25 cellular contexts compared by ENCODE assay signal in genomic region chr2:45973426-45973825, GRCh38.
A peak's percentile ranks its signal among the peaks of the same experiment; 100 is the strongest.
DNase-seq lines count a peak whose midpoint lies in the region; ATAC-seq lines count a peak whose summit lies in the region.
"Had no signal": no experiment of that assay in that cellular context is flagged by ENCODE, and none has a peak within 500 bp of the region (broad histone marks: within the 10 kb centered on the region; RNA-seq: fewer than 3 reads in every experiment).

No MANE protein-coding gene starts in this region.

- H3K36me3 ChIP-seq in H7 (replicated peaks; ENCODE audit: control insufficient read depth, insufficient read depth, low read length) (no peaks in the 10 kb centered on the region), SJCRH30 (no peaks in the 10 kb centered on the region)
- H3K36me3 ChIP-seq: ascending aorta, right atrium auricular region, thyroid gland had no signal

- H3K27me3 ChIP-seq in H7 (ENCODE audit: control insufficient read depth, insufficient read depth, low read length) (no peaks in the 10 kb centered on the region), SJCRH30 (no peaks in the 10 kb centered on the region)
- H3K27me3 ChIP-seq: ascending aorta, right atrium auricular region, thyroid gland had no signal

- no peak overlapping the region for H3K27ac ChIP-seq in SJCRH30
- H3K27ac ChIP-seq: ascending aorta, GM23248, parathyroid adenoma, right atrium auricular region, thyroid gland had no signal

- H3K4me1 Mint-ChIP-seq in activated naive CD4-positive, alpha-beta T cell treated with anti-CD3 and anti-CD28 coated beads for 36 hours (ENCODE audit: low read depth) = no peaks in the 10 kb centered on the region
- H3K4me1 Mint-ChIP-seq: activated naive CD8-positive, alpha-beta T cell treated with anti-CD3 and anti-CD28 coated beads for 36 hours; neural crest cell had no signal

- H3K4me3 ChIP-seq in H7 (ENCODE audit: insufficient read depth, low read depth, low read length) (no peak overlapping the region), SJCRH30 (no peak overlapping the region)
- H3K4me3 ChIP-seq: ascending aorta, GM23248, right atrium auricular region, thyroid gland had no signal

- no peaks in the 10 kb centered on the region for H3K27me3 Mint-ChIP-seq in activated naive CD4-positive, alpha-beta T cell treated with anti-CD3 and anti-CD28 coated beads for 36 hours (ENCODE audit: low read depth)
- H3K27me3 Mint-ChIP-seq: activated naive CD8-positive, alpha-beta T cell treated with anti-CD3 and anti-CD28 coated beads for 36 hours had no signal

- no peaks in the 10 kb centered on the region for H3K4me1 ChIP-seq in SJCRH30
- H3K4me1 ChIP-seq: ascending aorta, right atrium auricular region had no signal

- DNase-seq in COR-L47 (lab: John Stamatoyannopoulos, UW) (peak; percentile 61), H7 (peak; percentile 34), NCI-H345 (lab: John Stamatoyannopoulos, UW) (peak; percentile 70), ecto neural progenitor cell (ENCODE audit: low spot score) (peak; percentile 17), foreskin melanocyte (no peak), SJCRH30 (no peak)
- no peak for DNase-seq in activated naive CD4-positive, alpha-beta T cell treated with anti-CD3 and anti-CD28 coated beads for 36 hours
- DNase-seq: activated CD4-positive, alpha-beta T cell treated with anti-CD3 and anti-CD28 coated beads, Interleukin-2, amount 50 U/mL, for 48 hours; activated naive CD8-positive, alpha-beta T cell treated with anti-CD3 and anti-CD28 coated beads for 36 hours; central memory CD4-positive, alpha-beta T cell; GM23248; Kasumi-1; mammary epithelial cell; NCI-H1048; NCI-H748 treated with DMSO at 0.1 percent for 48 hours; stimulated activated CD4-positive, alpha-beta T cell treated with anti-CD3 and anti-CD28 coated beads, Interleukin-4, amount 100 ng/mL, for 4 hours; stimulated activated naive CD8-positive, alpha-beta T cell treated with anti-CD3 and anti-CD28 coated beads, Interleukin-15, Interleukin-2, amounts not matched to agents 100 U/mL and 50 U/mL, for 24 hours; T-helper 9 cell; thyroid gland had no signal

- H3K27ac Mint-ChIP-seq in activated naive CD4-positive, alpha-beta T cell treated with anti-CD3 and anti-CD28 coated beads for 36 hours = no peak overlapping the region
- H3K27ac Mint-ChIP-seq: activated naive CD8-positive, alpha-beta T cell treated with anti-CD3 and anti-CD28 coated beads for 36 hours; WTC11 had no signal

- intact Hi-C loops in activated naive CD4-positive, alpha-beta T cell treated with anti-CD3 and anti-CD28 coated beads for 36 hours (cut with micrococcal nuclease) = no loop called here

- H3K9me3 ChIP-seq in SJCRH30 (replicated peaks) = no peaks in the 10 kb centered on the region
- H3K9me3 ChIP-seq: ascending aorta, right atrium auricular region, thyroid gland had no signal

- H3K36me3 Mint-ChIP-seq in activated naive CD4-positive, alpha-beta T cell treated with anti-CD3 and anti-CD28 coated beads for 36 hours (ENCODE audit: low read depth) = no peaks in the 10 kb centered on the region
- H3K36me3 Mint-ChIP-seq: activated naive CD8-positive, alpha-beta T cell treated with anti-CD3 and anti-CD28 coated beads for 36 hours; WTC11 had no signal

- CTCF ChIA-PET in activated naive CD4-positive, alpha-beta T cell treated with anti-CD3 and anti-CD28 coated beads for 36 hours (lab: Charles Lee) = no interaction called here

- no peak for ATAC-seq in HG02852 (IDR thresholded peaks at IDR 0.05; ENCODE audit: unreplicated experiment)
- ATAC-seq: stimulated activated naive CD8-positive, alpha-beta T cell treated with anti-CD3 and anti-CD28 coated beads, Interleukin-15, Interleukin-2, amounts not matched to agents 100 U/mL and 50 U/mL, for 24 hours; WTC11 had no signal

- H3K4me3 Mint-ChIP-seq in activated naive CD4-positive, alpha-beta T cell treated with anti-CD3 and anti-CD28 coated beads for 36 hours = no peak overlapping the region
- H3K4me3 Mint-ChIP-seq: activated naive CD8-positive, alpha-beta T cell treated with anti-CD3 and anti-CD28 coated beads for 36 hours; neural crest cell; WTC11 had no signal

- H3K9me3 Mint-ChIP-seq in activated naive CD4-positive, alpha-beta T cell treated with anti-CD3 and anti-CD28 coated beads for 36 hours = no peaks in the 10 kb centered on the region
- H3K9me3 Mint-ChIP-seq: activated naive CD8-positive, alpha-beta T cell treated with anti-CD3 and anti-CD28 coated beads for 36 hours; neural crest cell; WTC11 had no signal

Comparison
In these comparisons a context has a peak if more than half of its experiments do, and no peak if none do; other contexts are left out.
1. DNase-seq: peak in COR-L47 (single experiment), H7 (single experiment), NCI-H345 (single experiment) and ecto neural progenitor cell (single experiment); none in foreskin melanocyte (single experiment), activated naive CD4-positive, alpha-beta T cell treated with anti-CD3 and anti-CD28 coated beads for 36 hours (single experiment) and SJCRH30 (0 of 2).